In genomic region chr19:50184196-50184595, GRCh38 we compare ENCODE assay signal across 35 cellular contexts. TPM values are rescaled to one million over a fixed set of nuclear protein-coding genes. Genes with fewer than 3 reads are reported as not detected.
"Had no signal": no experiment of that assay in that cellular context is flagged by ENCODE, and none has a peak within 500 bp of the region (broad histone marks: within the 10 kb centered on the region; RNA-seq: fewer than 3 reads in every experiment).

No MANE protein-coding gene starts in this region.

- H3K4me1 ChIP-seq: colonic mucosa, gastrocnemius medialis, heart left ventricle, left lung, neural progenitor cell, psoas muscle, sigmoid colon, spleen, suprapubic skin, vagina had no signal

- DNase-seq: colonic mucosa; effector CD8-positive, alpha-beta T cell; endodermal cell; foreskin fibroblast; gastrocnemius medialis; heart left ventricle; left cardiac atrium; left lung; mesenchymal stem cell; midbrain; naive thymus-derived CD4-positive, alpha-beta T cell; occipital lobe; ovary; psoas muscle; right cardiac atrium; sigmoid colon; spleen; stimulated activated CD4-positive, alpha-beta T cell treated with anti-CD3 and anti-CD28 coated beads, Interleukin-4, amount 100 ng/mL, for 4 hours; stimulated activated naive B cell treated with anti-CD40 and anti-IgM and Interleukin-4, amounts not matched to agents 10 μg/mL and 1 μg/mL and 100 μg/mL, for 72 hours; stimulated activated naive CD8-positive, alpha-beta T cell treated with anti-CD3 and anti-CD28 coated beads, Interleukin-15, amount 100 ng/mL, for 72 hours; transverse colon had no signal

- H3K36me3 ChIP-seq: colonic mucosa, gastrocnemius medialis, heart left ventricle, left lung, neural progenitor cell, ovary, sigmoid colon, spleen, suprapubic skin, transverse colon, vagina had no signal

- H3K79me2 ChIP-seq: hepatocyte had no signal

- H3K4me2 ChIP-seq: hepatocyte, neural progenitor cell had no signal

- H3K27ac ChIP-seq: colonic mucosa, epithelial cell of prostate, gastrocnemius medialis, heart left ventricle, hepatocyte, left lung, neural progenitor cell, ovary, psoas muscle, sigmoid colon, spleen, suprapubic skin, transverse colon, vagina had no signal

- H2AFZ ChIP-seq: hepatocyte, neural progenitor cell had no signal

- H3K27me3 ChIP-seq: colonic mucosa, gastrocnemius medialis, hepatocyte, neural progenitor cell, ovary, transverse colon, vagina had no signal

- H3K4me3 ChIP-seq: colonic mucosa, gastrocnemius medialis, heart left ventricle, hepatocyte, left lung, neural progenitor cell, ovary, psoas muscle, sigmoid colon, spleen, suprapubic skin, transverse colon, vagina had no signal

- ATAC-seq: esophagus mucosa; gastrocnemius medialis; heart left ventricle; left cardiac atrium; left lung; naive thymus-derived CD4-positive, alpha-beta T cell; psoas muscle; right cardiac atrium; stimulated activated naive B cell treated with anti-CD40 and anti-IgM and Interleukin-4, amounts not matched to agents 10 μg/mL and 1 μg/mL and 100 μg/mL, for 72 hours; stimulated activated naive CD8-positive, alpha-beta T cell treated with anti-CD3 and anti-CD28 coated beads, Interleukin-15, amount 100 ng/mL, for 72 hours had no signal

- H3K9ac ChIP-seq: neural progenitor cell had no signal

- H3K9me3 ChIP-seq: colonic mucosa, gastrocnemius medialis, ovary, psoas muscle, sigmoid colon, suprapubic skin, transverse colon, vagina had no signal

RNA-seq across cellular contexts. Expression of gene MYH14, which starts 19.2 kb away (rescaled TPM):
- total RNA-seq: naive thymus-derived CD4-positive, alpha-beta T cell had no signal
- polyA plus RNA-seq: naive thymus-derived CD4-positive, alpha-beta T cell had no signal

RNA-seq across cellular contexts. Expression of gene IZUMO2, which starts 21.1 kb away (rescaled TPM):
- total RNA-seq: endodermal cell; esophagus mucosa; gastrocnemius medialis; heart left ventricle; hepatocyte; kidney epithelial cell; left cardiac atrium; left lung; lower leg skin; lung microvascular endothelial cell; mucosa of gallbladder; naive thymus-derived CD4-positive, alpha-beta T cell; occipital lobe; ovary; psoas muscle; renal cortical epithelial cell; right cardiac atrium; sigmoid colon; skeletal muscle tissue; spleen; suprapubic skin; transverse colon; ureter; vagina had no signal
- polyA plus RNA-seq: heart left ventricle; hepatocyte; naive thymus-derived CD4-positive, alpha-beta T cell; ovary; psoas muscle; right cardiac atrium; sigmoid colon; spleen; thymus had no signal
